ENCODE assay signal across 27 cellular contexts in the genomic region with DNA sequence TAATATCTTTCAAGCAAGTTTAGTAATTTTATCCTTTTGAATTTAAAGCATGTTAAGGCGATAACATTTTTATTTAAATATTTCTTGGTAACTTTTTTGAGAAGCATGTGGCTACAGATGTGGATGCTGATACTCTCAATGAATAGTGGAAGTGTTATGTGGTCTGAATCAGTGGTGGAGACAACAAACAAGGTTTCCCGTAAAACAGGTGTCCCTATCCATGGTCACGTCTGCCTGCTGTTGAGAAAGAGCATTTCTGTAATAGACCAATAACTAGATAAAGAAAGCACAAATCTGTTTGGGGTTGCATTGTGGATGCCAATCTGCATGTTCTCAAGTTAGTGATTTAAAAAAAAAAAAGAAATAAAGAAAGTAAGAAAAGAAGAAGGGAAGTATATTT. TPM values are rescaled to one million over a fixed set of nuclear protein-coding genes. Genes with fewer than 3 reads are reported as not detected.
"Had no signal": no experiment of that assay in that cellular context is flagged by ENCODE, and none has a peak within 500 bp of the region (broad histone marks: within the 10 kb centered on the region; RNA-seq: fewer than 3 reads in every experiment).

No MANE protein-coding gene starts in this region.

- ATAC-seq: stimulated activated effector memory CD8-positive, alpha-beta T cell treated with anti-CD3 and anti-CD28 coated beads, Interleukin-12 subunit alpha, Interleukin-12 subunit beta, amount 100 ng/mL, for 72 hours; stimulated activated memory B cell treated with anti-CD40 and anti-IgM and Interleukin-4, amounts not matched to agents 10 μg/mL and 1 μg/mL and 100 μg/mL, for 72 hours; stimulated activated naive B cell treated with anti-CD40 and anti-IgM and Interleukin-4, amounts not matched to agents 10 μg/mL and 1 μg/mL and 100 μg/mL, for 72 hours; stimulated activated naive CD8-positive, alpha-beta T cell treated with anti-CD3 and anti-CD28 coated beads, Interleukin-15, amount 100 ng/mL, for 72 hours; stimulated activated naive CD8-positive, alpha-beta T cell treated with anti-CD3 and anti-CD28 coated beads, Interleukin-15, Interleukin-2, amounts not matched to agents 100 U/mL and 50 U/mL, for 24 hours; upper lobe of right lung had no signal

- H3K27ac ChIP-seq: stomach, suprapubic skin, testis, thoracic aorta, thyroid gland, tibial artery, tibial nerve, transverse colon, upper lobe of left lung, upper lobe of right lung, uterus, vagina had no signal

- FAIRE-seq: urothelium cell line had no signal

- DNase-seq: stimulated activated CD4-positive, alpha-beta T cell treated with anti-CD3 and anti-CD28 coated beads, Interleukin-2, amount 100 ng/mL, for 48 hours; stimulated activated CD4-positive, alpha-beta T cell treated with anti-CD3 and anti-CD28 coated beads, Interleukin-4, amount 100 ng/mL, for 1 hour; stimulated activated CD4-positive, alpha-beta T cell treated with anti-CD3 and anti-CD28 coated beads, Interleukin-4, amount 100 ng/mL, for 24 hours; stimulated activated CD4-positive, alpha-beta T cell treated with anti-CD3 and anti-CD28 coated beads, Interleukin-4, amount 100 ng/mL, for 4 hours; stimulated activated CD8-positive, alpha-beta memory T cell treated with anti-CD3 and anti-CD28 coated beads, Interleukin-4, amount 100 ng/mL, for 48 hours; stimulated activated naive B cell treated with anti-CD40 and anti-IgM and Interleukin-4, amounts not matched to agents 10 μg/mL and 1 μg/mL and 100 μg/mL, for 72 hours; stimulated activated naive CD4-positive, alpha-beta T cell; stimulated activated naive CD4-positive, alpha-beta T cell treated with Interleukin-2 at 50 U/mL for 16 hours; stimulated activated naive CD8-positive, alpha-beta T cell treated with anti-CD3 and anti-CD28 coated beads, Interleukin-15, amount 100 ng/mL, for 72 hours; stimulated activated naive CD8-positive, alpha-beta T cell treated with anti-CD3 and anti-CD28 coated beads, Interleukin-15, Interleukin-2, amounts not matched to agents 100 U/mL and 50 U/mL, for 24 hours; stomach; substantia nigra; testis; thyroid gland; tibial artery; transverse colon; upper lobe of left lung; upper lobe of right lung; uterus had no signal

- H3K9me3 ChIP-seq: stomach, suprapubic skin, testis, thoracic aorta, thyroid gland, tibial artery, tibial nerve, transverse colon, upper lobe of left lung, upper lobe of right lung, uterus, vagina had no signal

- H3K4me3 ChIP-seq: stomach, suprapubic skin, testis, thoracic aorta, thyroid gland, tibial artery, tibial nerve, transverse colon, upper lobe of left lung, upper lobe of right lung, uterus, vagina had no signal

- H3K36me3 ChIP-seq: stomach, suprapubic skin, thoracic aorta, thyroid gland, tibial artery, tibial nerve, transverse colon, upper lobe of left lung, upper lobe of right lung, uterus, vagina had no signal

- H3K27me3 ChIP-seq: stomach, suprapubic skin, testis, thyroid gland, tibial artery, tibial nerve, transverse colon, upper lobe of left lung, upper lobe of right lung, uterus, vagina had no signal

- H3K4me1 ChIP-seq: upper lobe of right lung, uterus had no signal

RNA-seq across cellular contexts. Expression of a gene that starts 18.1 kb away (rescaled TPM):
- total RNA-seq: subcutaneous adipose tissue, thoracic aorta, upper lobe of right lung, vagina had no signal
